Comparison of ENCODE assay signal across 23 cellular contexts in the genomic region with DNA sequence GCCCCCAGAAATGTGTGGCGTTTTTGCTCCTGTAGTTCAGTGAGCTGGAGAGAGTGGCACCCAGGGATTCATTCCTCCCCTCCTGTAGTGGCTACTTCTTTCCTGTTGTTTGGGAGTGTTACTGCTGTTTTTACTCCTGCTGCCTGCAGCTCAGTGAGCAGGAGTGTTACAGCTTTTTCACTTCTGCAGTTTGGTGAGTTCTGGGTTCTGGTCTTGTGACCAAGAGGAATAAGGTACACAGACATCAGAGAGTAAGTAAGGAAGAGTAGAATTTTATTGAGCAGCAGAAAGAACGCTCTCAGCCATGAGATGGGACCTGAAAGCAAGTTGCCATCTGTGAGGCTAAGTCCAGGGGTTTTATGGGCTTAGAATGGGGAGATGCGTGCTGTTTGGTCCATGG.
"Had no signal": no experiment of that assay in that cellular context is flagged by ENCODE, and none has a peak within 500 bp of the region (broad histone marks: within the 10 kb centered on the region; RNA-seq: fewer than 3 reads in every experiment).

No MANE protein-coding gene starts in this region.

- DNase-seq: KBM-7, MV-4-11, NCI-H1048, NCI-H1105, NCI-H1417, NCI-H1436 treated with DMSO at 0.1 percent for 48 hours, NCI-H1694, NCI-H187 treated with DMSO at 0.1 percent for 48 hours, NCI-H2029 treated with DMSO at 0.1 percent for 48 hours, NCI-H2171 treated with DMSO at 0.1 percent for 48 hours, NCI-H345, NCI-H446 treated with DMSO at 0.1 percent for 48 hours, NCI-H510A treated with DMSO at 0.1 percent for 48 hours, NCI-H526, NCI-H82, PC-3, SHP77, SK-N-SH, SW 1271, T-cell had no signal

- H3K4me3 Mint-ChIP-seq: T-cell had no signal

- H3K9me3 Mint-ChIP-seq: T-cell had no signal

- H3K27ac ChIP-seq: RWPE1 had no signal

- H3K4me1 Mint-ChIP-seq: T-cell had no signal

- H3K9ac ChIP-seq: SK-N-SH had no signal

- H3K27ac Mint-ChIP-seq: T-cell had no signal

- H3K36me3 Mint-ChIP-seq: T-cell had no signal

- ATAC-seq: HepG2, Panc1, PC-3, T-cell had no signal

- H3K4me2 ChIP-seq: SK-N-SH had no signal
